In genomic region chrX:153799326-153799725, GRCh38 we compare ENCODE assay signal across 20 cellular contexts. TPM values are rescaled to one million over a fixed set of nuclear protein-coding genes. Genes with fewer than 3 reads are reported as not detected.
A peak's percentile ranks its signal among the peaks of the same experiment; 100 is the strongest.
DNase-seq lines count a peak whose midpoint lies in the region; ATAC-seq, FAIRE-seq and TF ChIP-seq lines count a peak whose summit lies in the region.
"Had no signal": no experiment of that assay in that cellular context is flagged by ENCODE, and none has a peak within 500 bp of the region (broad histone marks: within the 10 kb centered on the region; RNA-seq: fewer than 3 reads in every experiment).

No MANE protein-coding gene starts in this region.

- H3K36me3 ChIP-seq in body of pancreas (replicated peaks in 1 of 2; ENCODE audit: insufficient read depth in 1 of 2, low read depth in 2 of 2): no peaks in the 10 kb centered on the region
- H3K36me3 ChIP-seq in GM23248 (ENCODE audit: low read depth): no peaks in the 10 kb centered on the region
- H3K36me3 ChIP-seq in esophagus muscularis mucosa: peaks cover 0 to 36% (median 29%) of the 10 kb centered on the region in 4 donors

- H3K9me2 ChIP-seq in GM23248 (ENCODE audit: insufficient read depth): no peaks in the 10 kb centered on the region

- TF ChIP-seq POLR2A in A549 (IDR thresholded peaks at IDR 0.05; ENCODE audit: low read length): no peak
- no peak for TF ChIP-seq POLR2A in body of pancreas (IDR thresholded peaks at IDR 0.05)
- no peak for TF ChIP-seq POLR2A in esophagus muscularis mucosa (IDR thresholded peaks at IDR 0.05; ENCODE audit: low read depth)

- CTCF ChIA-PET in A549 (lab: Yijun Ruan, JAX): interaction anchor here (1.4 kb wide), 1 partner anchor 85 kb away, joined by 4 read pairs; no protein-coding TSS in a partner anchor

- TF ChIP-seq EP300 in A549 (IDR thresholded peaks at IDR 0.05): no peak
- TF ChIP-seq EP300 in esophagus muscularis mucosa (IDR thresholded peaks at IDR 0.05): no peak

- no peak overlapping the region for H3K9ac ChIP-seq in GM23248

- 93% methylated on average over 4 of the region's 5 CpGs for WGBS in A549 (ENCODE audit: missing lambda C conversion rate)
- WGBS in body of pancreas, 2 donors: 78% methylated on average over 2 of the region's 5 CpGs; no CpG with 5 or more reads in 1 of the 2 donors
- 79 to 85% methylated on average over 3 to 5 of the region's 5 CpGs for WGBS in GM23248 (ENCODE audit: low coverage in 1 of 2, low lambda C conversion rate in 2 of 2, missing lambda C conversion rate in 2 of 2), 2 experiments
- 92% methylated on average over 2 of the region's 5 CpGs for WGBS in esophagus muscularis mucosa

- intact Hi-C loops in body of pancreas (cut with DNase I) (no loop called here), esophagus muscularis mucosa (cut with DNase I) (no loop called here)

- peaks cover 27% of the 10 kb centered on the region for H3K79me2 ChIP-seq in GM23248 (ENCODE audit: insufficient read depth)

- ATAC-seq in A549 (no peak), body of pancreas (no peak)

- DNase-seq in A549 (ENCODE audit: low read depth in 1 of 2, low spot score in 1 of 2) (no peak), body of pancreas (peak; percentile 28 to 66 (median 40)), GM23248 (no peak), activated T-cell treated with anti-CD3 and anti-CD28 coated beads for 4 hours (no peak), esophagus muscularis mucosa (ENCODE audit: extremely low spot score) (no peak)
- DNase-seq: 8988T; C1 segment of cervical spinal cord; CD4-positive, alpha-beta memory T cell; COR-L47; DMS79 treated with DMSO at 0.1 percent for 48 hours; GF-D8; GOT3; HFFc6 had no signal

- H3K9me3 ChIP-seq in A549 (no peaks in the 10 kb centered on the region), body of pancreas (no peaks in the 10 kb centered on the region), GM23248 (ENCODE audit: low read depth) (no peaks in the 10 kb centered on the region), esophagus muscularis mucosa (peaks cover 0 to 18% (median 0%) of the 10 kb centered on the region in 4 donors)
- H3K9me3 ChIP-seq: HAP-1 had no signal

- no peak overlapping the region for H3K4me2 ChIP-seq in A549
- no peak overlapping the region for H3K4me2 ChIP-seq in GM23248 (ENCODE audit: unreplicated experiment)

- H2AFZ ChIP-seq in GM23248: no peak overlapping the region

- no peaks in the 10 kb centered on the region for H4K20me1 ChIP-seq in GM23248 (ENCODE audit: insufficient read depth)

- TF ChIP-seq CTCF in A549 (IDR thresholded peaks at IDR 0.05) (no peak), body of pancreas (IDR thresholded peaks at IDR 0.05) (no peak), esophagus muscularis mucosa (IDR thresholded peaks at IDR 0.05) (no peak)

- H3F3A ChIP-seq in GM23248 (ENCODE audit: insufficient read depth): no peaks in the 10 kb centered on the region

- no peak for TF ChIP-seq RAD21 in A549 (conservative IDR thresholded peaks at IDR 0.05 in 1 of 2, IDR thresholded peaks at IDR 0.05 in 1 of 2)

- peak; percentile 46 for FAIRE-seq in A549 (lab: Jason Lieb, UNC)
- FAIRE-seq: GM12891, GM18507, H54 had no signal

- POLR2A ChIA-PET in A549 (lab: Yijun Ruan, JAX): no interaction called here

- H3K4me1 ChIP-seq in A549 (peaks cover 8% of the 10 kb centered on the region; the same call in 1 of the 3 replicates), body of pancreas (peaks cover 36% of the 10 kb centered on the region), GM23248 (ENCODE audit: insufficient read depth) (no peaks in the 10 kb centered on the region), esophagus muscularis mucosa (peaks cover 6 to 28% (median 24%) of the 10 kb centered on the region in 4 donors)

- H3K27ac ChIP-seq in A549 (no peak overlapping the region), body of pancreas (peak overlapping the region in 1 of 4 donors; percentile 1), GM23248 (no peak overlapping the region), esophagus muscularis mucosa (replicated peaks in 1 of 4) (no peak overlapping the region)

- H3K27me3 ChIP-seq in body of pancreas (no peaks in the 10 kb centered on the region), GM23248 (replicated peaks; ENCODE audit: insufficient read depth) (no peaks in the 10 kb centered on the region), esophagus muscularis mucosa (no peaks in the 10 kb centered on the region)

- in situ Hi-C loops in GM23248 (cut with MboI): no loop called here

- H3K4me3 ChIP-seq in A549 (no peak overlapping the region), body of pancreas (no peak overlapping the region), GM23248 (no peak overlapping the region), esophagus muscularis mucosa (no peak overlapping the region)
- H3K4me3 ChIP-seq: HAP-1 had no signal

TF ChIP-seq in PFSK-1, 5 proteins besides CTCF, POLR2A, EP300 and RAD21 (continues in another document):
- peak; percentile 27; the same call in 1 of the 2 replicates for TF ChIP-seq POLR2AphosphoS5 (IDR thresholded peaks at IDR 0.05; ENCODE audit: low read depth, low read length)

RNA-seq across cellular contexts. Expression of gene SSR4, which starts 4.9 kb away (rescaled TPM):
- polyA plus RNA-seq in A549 (2011; rRNA removed): 212 and 293 TPM in 2 replicates
- 446 and 484 TPM in 2 replicates for polyA plus RNA-seq in A549 (2012; cell fraction: cytosol; rRNA removed)
- 340 and 444 TPM in 2 replicates for polyA plus RNA-seq in A549 (2012; cell fraction: nucleus; rRNA removed)
- polyA plus RNA-seq in A549 (2017; fragmentation: RNase III; extraction: RNeasy Plus Mini Kit Qiagen cat#74134 plus additional on column Dnase treatment): 347 to 354 TPM (median 352 TPM) in 3 replicates
- 139 and 189 TPM in 2 replicates for polyA minus RNA-seq in A549 (2011; rRNA and poly(A)+ RNA removed)
- 729 TPM for polyA plus RNA-seq in PFSK-1 (2012; ENCODE audit: insufficient read length, low read depth)
- total RNA-seq in body of pancreas: 100 to 1,000 TPM; 115 to 238 TPM
- 225 and 295 TPM in 2 replicates for total RNA-seq in GM23248 (2014; rRNA removed; shearing (Covaris generic))
- polyA plus RNA-seq in GM23248 (2016; fragmentation: Nextera tagmentation; extraction: Ambion mirVana): 568 TPM in 2 replicates
- total RNA-seq in esophagus muscularis mucosa: 100 to 1,000 TPM; 100 to 115 (median 109) TPM

RNA-seq across cellular contexts. Expression of gene IDH3G, which starts 5.2 kb away (rescaled TPM):
- polyA plus RNA-seq in A549 (2011; rRNA removed) (45.6 and 50.7 TPM in 2 replicates), A549 (2017; fragmentation: RNase III; extraction: RNeasy Plus Mini Kit Qiagen cat#74134 plus additional on column Dnase treatment) (58.5 to 60.3 TPM (median 59.9 TPM) in 3 replicates), GM23248 (2016; fragmentation: Nextera tagmentation; extraction: Ambion mirVana) (76.1 and 83.2 TPM in 2 replicates)
- polyA plus RNA-seq in A549 (2012; cell fraction: cytosol; rRNA removed): 115 and 121 TPM in 2 replicates
- polyA plus RNA-seq in A549 (2012; cell fraction: nucleus; rRNA removed): 209 and 300 TPM in 2 replicates
- 102 and 107 TPM in 2 replicates for polyA minus RNA-seq in A549 (2011; rRNA and poly(A)+ RNA removed)
- polyA plus RNA-seq in PFSK-1 (2012; ENCODE audit: insufficient read length, low read depth): 297 TPM
- total RNA-seq in body of pancreas (10 to 100 TPM; 25.2 to 27.7 TPM), esophagus muscularis mucosa (10 to 100 TPM; 52.3 to 76.3 (median 70.3) TPM)
- total RNA-seq in GM23248 (2014; rRNA removed; shearing (Covaris generic)): 79.5 and 88.2 TPM in 2 replicates

RNA-seq across cellular contexts. Expression of gene SRPK3, which starts 18.5 kb away (rescaled TPM):
- polyA plus RNA-seq in A549 (2011; rRNA removed): not detected in 2 replicates
- polyA plus RNA-seq in A549 (2012; cell fraction: cytosol; rRNA removed): 0.04 and 0.08 TPM in 2 replicates
- polyA plus RNA-seq in A549 (2012; cell fraction: nucleus; rRNA removed): 0.17 and 0.35 TPM in 2 replicates
- polyA plus RNA-seq in A549 (2017; fragmentation: RNase III; extraction: RNeasy Plus Mini Kit Qiagen cat#74134 plus additional on column Dnase treatment): 0.03 to 0.08 TPM (median 0.05 TPM) in 3 replicates
- not detected in 2 replicates for polyA minus RNA-seq in A549 (2011; rRNA and poly(A)+ RNA removed)
- polyA plus RNA-seq in PFSK-1 (2012; ENCODE audit: insufficient read length, low read depth): 2.6 TPM
- not detected for total RNA-seq in body of pancreas
- 0.86 TPM in 1 of 2 replicates, not detected in the other for total RNA-seq in GM23248 (2014; rRNA removed; shearing (Covaris generic))
- polyA plus RNA-seq in GM23248 (2016; fragmentation: Nextera tagmentation; extraction: Ambion mirVana): 0.53 and 1.1 TPM in 2 replicates
- total RNA-seq in esophagus muscularis mucosa: 1 to 10 TPM in 2 of 4 donors, under 1 TPM in 2; 0.52 to 2.2 (median 1.1) TPM
- total RNA-seq: A673; CD4-positive, alpha-beta memory T cell; G401 had no signal
- polyA plus RNA-seq: CD4-positive, alpha-beta memory T cell had no signal

RNA-seq across cellular contexts. Expression of gene PDZD4, which starts 31.0 kb away (rescaled TPM):
- polyA plus RNA-seq in A549 (2011; rRNA removed) (1.2 and 1.3 TPM in 2 replicates), A549 (2017; fragmentation: RNase III; extraction: RNeasy Plus Mini Kit Qiagen cat#74134 plus additional on column Dnase treatment) (2.3 to 3.0 TPM (median 2.4 TPM) in 3 replicates), GM23248 (2016; fragmentation: Nextera tagmentation; extraction: Ambion mirVana) (not detected in 2 replicates)
- polyA plus RNA-seq in A549 (2012; cell fraction: cytosol; rRNA removed): 1.7 and 2.0 TPM in 2 replicates
- polyA plus RNA-seq in A549 (2012; cell fraction: nucleus; rRNA removed): 4.9 and 5.2 TPM in 2 replicates
- 1.3 and 1.6 TPM in 2 replicates for polyA minus RNA-seq in A549 (2011; rRNA and poly(A)+ RNA removed)
- polyA plus RNA-seq in PFSK-1 (2012; ENCODE audit: insufficient read length, low read depth): 14.0 TPM
- total RNA-seq in body of pancreas (1 to 10 TPM; 1.6 to 2.6 TPM), esophagus muscularis mucosa (10 to 100 TPM; 20.0 to 48.4 (median 36.9) TPM)
- total RNA-seq in GM23248 (2014; rRNA removed; shearing (Covaris generic)): 1.5 TPM in 1 of 2 replicates, not detected in the other
- total RNA-seq: HFFc6 had no signal

RNA-seq across cellular contexts. Expression of gene PLXNB3, which starts 35.3 kb away (rescaled TPM):
- polyA plus RNA-seq in A549 (2011; rRNA removed) (1.1 and 1.2 TPM in 2 replicates), A549 (2017; fragmentation: RNase III; extraction: RNeasy Plus Mini Kit Qiagen cat#74134 plus additional on column Dnase treatment) (2.5 to 3.9 TPM (median 3.1 TPM) in 3 replicates), GM23248 (2016; fragmentation: Nextera tagmentation; extraction: Ambion mirVana) (7.1 and 8.8 TPM in 2 replicates)
- 4.1 and 5.5 TPM in 2 replicates for polyA plus RNA-seq in A549 (2012; cell fraction: cytosol; rRNA removed)
- 16.1 and 22.5 TPM in 2 replicates for polyA plus RNA-seq in A549 (2012; cell fraction: nucleus; rRNA removed)
- 2.0 and 3.2 TPM in 2 replicates for polyA minus RNA-seq in A549 (2011; rRNA and poly(A)+ RNA removed)
- polyA plus RNA-seq in PFSK-1 (2012; ENCODE audit: insufficient read length, low read depth): 7.9 TPM
- total RNA-seq in body of pancreas (10 to 100 TPM in 1 of 2 donors, 1 to 10 TPM in 1; 4.2 to 13.2 TPM), esophagus muscularis mucosa (10 to 100 TPM in 3 of 4 donors, 1 to 10 TPM in 1; 6.1 to 21.9 (median 17.6) TPM)
- total RNA-seq in GM23248 (2014; rRNA removed; shearing (Covaris generic)): 12.5 and 13.5 TPM in 2 replicates
- total RNA-seq: A673; CD4-positive, alpha-beta memory T cell had no signal
- polyA plus RNA-seq: CD4-positive, alpha-beta memory T cell had no signal

Comparison
In these comparisons a context has a peak if more than half of its experiments do, and no peak if none do; other contexts are left out.
1. DNase-seq: peak in body of pancreas (4 of 4); none in A549 (0 of 2), GM23248 (single experiment), activated T-cell treated with anti-CD3 and anti-CD28 coated beads for 4 hours (single experiment) and esophagus muscularis mucosa (single experiment).